Comparison of ENCODE assay signal across 21 cellular contexts in the genomic region with DNA sequence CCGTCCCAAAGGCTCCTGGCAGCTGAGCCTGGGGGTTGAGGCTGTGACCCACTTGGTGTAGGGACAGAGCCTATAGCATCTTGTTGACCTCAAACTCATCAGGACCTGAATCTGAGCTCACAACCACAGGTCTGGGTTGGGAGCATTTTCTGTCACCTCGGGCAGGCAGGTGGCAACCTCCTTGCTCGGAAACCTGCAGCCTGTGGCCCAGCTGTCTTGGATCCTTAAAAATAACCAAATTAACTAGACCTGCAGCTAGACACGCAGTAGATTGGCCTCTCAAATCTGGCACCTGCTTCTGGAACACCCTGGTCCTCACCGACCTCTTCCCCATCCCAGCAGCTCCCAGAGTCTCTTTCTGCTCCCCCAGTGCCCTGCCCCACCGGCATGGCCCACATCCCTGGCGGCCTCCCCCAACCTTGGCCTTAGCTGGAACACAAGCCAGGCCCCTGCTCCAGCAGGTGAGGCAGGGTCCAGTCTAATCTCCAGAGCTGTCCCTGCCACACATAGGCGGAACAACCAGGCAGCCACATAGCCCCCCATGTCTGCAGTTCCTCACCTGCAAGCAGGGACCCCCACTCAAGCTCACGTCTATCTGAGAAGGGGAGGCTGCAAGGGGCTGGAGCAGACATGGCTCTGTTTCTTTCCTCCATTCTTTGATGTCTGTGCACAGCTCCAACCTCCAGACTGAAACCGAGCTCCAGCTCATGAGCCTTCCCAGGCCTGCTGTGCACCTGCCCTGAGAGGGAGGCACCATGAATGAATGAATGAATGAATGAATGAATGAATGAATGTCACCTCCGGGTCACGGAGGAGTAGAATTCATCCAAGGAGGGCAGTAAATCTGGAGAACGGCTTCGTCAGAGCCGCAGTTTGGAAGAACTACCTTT. TPM values are rescaled to one million over a fixed set of nuclear protein-coding genes. Genes with fewer than 3 reads are reported as not detected.
"Had no signal": no experiment of that assay in that cellular context is flagged by ENCODE, and none has a peak within 500 bp of the region (broad histone marks: within the 10 kb centered on the region; RNA-seq: fewer than 3 reads in every experiment).

No MANE protein-coding gene starts in this region.

- H3K9me3 ChIP-seq: colonic mucosa, left lung, suprapubic skin had no signal

- DNase-seq: activated CD4-positive, alpha-beta T cell treated with anti-CD3 and anti-CD28 coated beads, Interleukin-2, amount 50 U/mL, for 1 hour; activated CD4-positive, CD25-positive, alpha-beta regulatory T cell; activated naive CD4-positive, alpha-beta T cell; brain microvascular endothelial cell; colonic mucosa; erythroblast; foreskin melanocyte; left lung; mammary epithelial cell; naive thymus-derived CD4-positive, alpha-beta T cell; T-helper 1 cell; T1000; trophoblast cell had no signal

- H3K27me3 ChIP-seq: brain microvascular endothelial cell, colonic mucosa had no signal

- H3K9me3 Mint-ChIP-seq: activated T-helper 1 cell treated with anti-CD3 and anti-CD28 coated beads, Interleukin-12 subunit alpha, Interleukin-12 subunit beta, Interleukin-2, Interleukin-4 antibody, amounts not matched to agents 30 ng/mL and 10 ng/mL and 1 ng/mL, durations not matched to agents 14 hours and 24 hours and 36 hours; central memory CD8-positive, alpha-beta T cell; stimulated activated naive CD8-positive, alpha-beta T cell treated with anti-CD3 and anti-CD28 coated beads, Interleukin-15, Interleukin-2, amounts not matched to agents 100 ng/mL and 50 ng/mL, for 24 hours had no signal

- H3K27ac Mint-ChIP-seq: activated T-helper 1 cell treated with anti-CD3 and anti-CD28 coated beads, Interleukin-12 subunit alpha, Interleukin-12 subunit beta, Interleukin-2, Interleukin-4 antibody, amounts not matched to agents 30 ng/mL and 10 ng/mL and 1 ng/mL, durations not matched to agents 14 hours and 24 hours and 36 hours; stimulated activated naive CD8-positive, alpha-beta T cell treated with anti-CD3 and anti-CD28 coated beads, Interleukin-15, Interleukin-2, amounts not matched to agents 100 ng/mL and 50 ng/mL, for 24 hours had no signal

- H3K4me3 ChIP-seq: colonic mucosa, left lung, suprapubic skin had no signal

- H3K27ac ChIP-seq: brain microvascular endothelial cell, colonic mucosa, left lung, suprapubic skin had no signal

- H3K36me3 ChIP-seq: brain microvascular endothelial cell, colonic mucosa, left lung, suprapubic skin had no signal

- H3K4me1 ChIP-seq: colonic mucosa, left lung, suprapubic skin had no signal

- H3K4me3 Mint-ChIP-seq: activated T-helper 1 cell treated with anti-CD3 and anti-CD28 coated beads, Interleukin-12 subunit alpha, Interleukin-12 subunit beta, Interleukin-2, Interleukin-4 antibody, amounts not matched to agents 30 ng/mL and 10 ng/mL and 1 ng/mL, durations not matched to agents 14 hours and 24 hours and 36 hours; central memory CD8-positive, alpha-beta T cell; naive thymus-derived CD4-positive, alpha-beta T cell; stimulated activated naive CD8-positive, alpha-beta T cell treated with anti-CD3 and anti-CD28 coated beads, Interleukin-15, Interleukin-2, amounts not matched to agents 100 ng/mL and 50 ng/mL, for 24 hours had no signal

- H3K4me1 Mint-ChIP-seq: central memory CD8-positive, alpha-beta T cell; naive thymus-derived CD4-positive, alpha-beta T cell had no signal

- ATAC-seq: left lung; naive thymus-derived CD4-positive, alpha-beta T cell; SK-N-SH treated with all-trans-retinoic acid at 6 μM for 48 hours had no signal

- H3K36me3 Mint-ChIP-seq: naive thymus-derived CD4-positive, alpha-beta T cell had no signal

RNA-seq across cellular contexts. Expression of gene PAEP, which starts 28.3 kb away (rescaled TPM):
- total RNA-seq: activated T-helper 1 cell treated with anti-CD3 and anti-CD28 coated beads, Interleukin-12 subunit alpha, Interleukin-12 subunit beta, Interleukin-2, Interleukin-4 antibody, amounts not matched to agents 30 ng/mL and 10 ng/mL and 1 ng/mL, durations not matched to agents 14 hours and 24 hours and 36 hours; colonic mucosa; kidney; left lung; mammary epithelial cell; mucosa of gallbladder; naive thymus-derived CD4-positive, alpha-beta T cell; renal cortical epithelial cell had no signal
- polyA plus RNA-seq: mammary epithelial cell; naive thymus-derived CD4-positive, alpha-beta T cell had no signal

RNA-seq across cellular contexts. Expression of gene OBP2A, which starts 43.9 kb away (rescaled TPM):
- total RNA-seq: activated T-helper 1 cell treated with anti-CD3 and anti-CD28 coated beads, Interleukin-12 subunit alpha, Interleukin-12 subunit beta, Interleukin-2, Interleukin-4 antibody, amounts not matched to agents 30 ng/mL and 10 ng/mL and 1 ng/mL, durations not matched to agents 14 hours and 24 hours and 36 hours; colonic mucosa; kidney; left lung; mammary epithelial cell; mucosa of gallbladder; naive thymus-derived CD4-positive, alpha-beta T cell; renal cortical epithelial cell had no signal
- polyA plus RNA-seq: mammary epithelial cell; naive thymus-derived CD4-positive, alpha-beta T cell had no signal

RNA-seq across cellular contexts. Expression of gene GLT6D1, which starts 49.5 kb away (rescaled TPM):
- total RNA-seq: activated T-helper 1 cell treated with anti-CD3 and anti-CD28 coated beads, Interleukin-12 subunit alpha, Interleukin-12 subunit beta, Interleukin-2, Interleukin-4 antibody, amounts not matched to agents 30 ng/mL and 10 ng/mL and 1 ng/mL, durations not matched to agents 14 hours and 24 hours and 36 hours; colonic mucosa; kidney; left lung; mammary epithelial cell; mucosa of gallbladder; naive thymus-derived CD4-positive, alpha-beta T cell; renal cortical epithelial cell; suprapubic skin had no signal
- polyA plus RNA-seq: mammary epithelial cell; naive thymus-derived CD4-positive, alpha-beta T cell had no signal
